ENCODE assay signal across 11 cellular contexts in genomic region chr2:173555833-173556232, GRCh38.
DNase-seq lines count a peak whose midpoint lies in the region; ATAC-seq and TF ChIP-seq lines count a peak whose summit lies in the region.
"Had no signal": no experiment of that assay in that cellular context is flagged by ENCODE, and none has a peak within 500 bp of the region (broad histone marks: within the 10 kb centered on the region; RNA-seq: fewer than 3 reads in every experiment).

No MANE protein-coding gene starts in this region.

- no peaks in the 10 kb centered on the region for H3K27me3 ChIP-seq in KMS-11 (ENCODE audit: insufficient read depth, low read depth)
- H3K27me3 ChIP-seq: body of pancreas had no signal

- H3K27ac ChIP-seq in KMS-11 = no peak overlapping the region
- H3K27ac ChIP-seq: body of pancreas, C4-2B had no signal

- TF ChIP-seq CTCF in KMS-11 (conservative IDR thresholded peaks at IDR 0.05; ENCODE audit: low read depth, low read length) (no peak), fibroblast of the aortic adventitia (IDR thresholded peaks at IDR 0.05; ENCODE audit: insufficient read depth, low read length) (no peak)

- no peak overlapping the region for H3K9ac ChIP-seq in KMS-11

- no peaks in the 10 kb centered on the region for H3K79me2 ChIP-seq in KMS-11 (ENCODE audit: insufficient read depth, low read depth)

- H3K4me1 ChIP-seq in KMS-11 (ENCODE audit: low read depth, poor library complexity, severe bottlenecking) = peaks cover 12% of the 10 kb centered on the region
- H3K4me1 ChIP-seq: body of pancreas had no signal

- H2AFZ ChIP-seq in KMS-11 (ENCODE audit: low read depth) = no peak overlapping the region

- H4K20me1 ChIP-seq in KMS-11 (ENCODE audit: insufficient read depth) = no peaks in the 10 kb centered on the region

- H3K4me2 ChIP-seq in KMS-11 = peak overlapping the region; percentile 2; the same call in 1 of the 2 replicates

- no peak for ATAC-seq in HG03039 (IDR thresholded peaks at IDR 0.05; ENCODE audit: unreplicated experiment)
- ATAC-seq: body of pancreas had no signal

- H3K4me3 ChIP-seq in KMS-11 (IDR thresholded peaks at IDR 0.05; ENCODE audit: insufficient read depth, low read depth, low read length) (no peak overlapping the region), fibroblast of the aortic adventitia (ENCODE audit: low read depth, low read length) (no peak overlapping the region)
- H3K4me3 ChIP-seq: body of pancreas had no signal

- H3K36me3 ChIP-seq in KMS-11 (ENCODE audit: insufficient read depth) = no peaks in the 10 kb centered on the region

- peak; percentile 13 for DNase-seq in Ammon's horn (ENCODE audit: low spot score)
- DNase-seq in NCI-H748 (lab: John Stamatoyannopoulos, UW; ENCODE audit: unreplicated experiment) = peak; percentile 87
- peak; percentile 11 for DNase-seq in fibroblast of the aortic adventitia (ENCODE audit: low read depth)
- no peak for DNase-seq in activated CD8-positive, alpha-beta memory T cell treated with anti-CD3 and anti-CD28 coated beads, Interleukin-2, amount 50 U/mL, for 48 hours
- no peak for DNase-seq in activated CD8-positive, alpha-beta memory T cell treated with anti-CD3 and anti-CD28 coated beads for 24 hours
- no peak for DNase-seq in activated CD4-positive, alpha-beta T cell treated with anti-CD3 and anti-CD28 coated beads, Interleukin-2, amount 50 U/mL, for 1 hour
- DNase-seq: body of pancreas, SIG-M5 had no signal

Comparison
In these comparisons a context has a peak if more than half of its experiments do, and no peak if none do; other contexts are left out.
1. DNase-seq: peak in Ammon's horn (single experiment), NCI-H748 (single experiment) and fibroblast of the aortic adventitia (single experiment); none in activated CD8-positive, alpha-beta memory T cell treated with anti-CD3 and anti-CD28 coated beads, Interleukin-2, amount 50 U/mL, for 48 hours (single experiment), activated CD8-positive, alpha-beta memory T cell treated with anti-CD3 and anti-CD28 coated beads for 24 hours (single experiment) and activated CD4-positive, alpha-beta T cell treated with anti-CD3 and anti-CD28 coated beads, Interleukin-2, amount 50 U/mL, for 1 hour (single experiment).